In genomic region chr17:82292251-82293154, GRCh38 we compare ENCODE assay signal across 8 cellular contexts. TPM values are rescaled to one million over a fixed set of nuclear protein-coding genes. Genes with fewer than 3 reads are reported as not detected.
DNase-seq lines count a peak whose midpoint lies in the region; ATAC-seq and TF ChIP-seq lines count a peak whose summit lies in the region.

No MANE protein-coding gene starts in this region.

- intact Hi-C loops in CD4-positive, alpha-beta T cell (cut with DNase I, micrococcal nuclease), result loop anchor here (1.0 to 10.0 kb wide), 4 partner anchors 19 to 258 kb away; partner anchors contain the start of genes CSNK1D (in 1 of the 2), DCXR (in 1 of the 2) and RAC3 (in 1 of the 2)
- intact Hi-C loops in activated CD4-positive, alpha-beta memory T cell treated with anti-CD3 and anti-CD28 coated beads for 36 hours (cut with micrococcal nuclease), result loop anchor here (1.0 kb wide), 1 partner anchor 19 kb away; the partner anchor contains the start of gene CSNK1D
- intact Hi-C loops in lower leg skin (cut with DNase I; ENCODE audit: low total_unique reads), result no loop called here

- POLR2A ChIA-PET in CD4-positive, alpha-beta T cell (lab: Charles Lee), result interaction anchor here (0.6 to 3.2 kb wide), 24 partner anchors 9 to 694 kb away, joined by 3 to 34 read pairs (median 4); partner anchors contain the start of genes CD7, CSNK1D, DCXR and DUS1L
- POLR2A ChIA-PET in activated CD4-positive, alpha-beta memory T cell treated with anti-CD3 and anti-CD28 coated beads for 36 hours (lab: Charles Lee), result interaction anchor here (0.6 to 2.9 kb wide), 13 partner anchors 10 to 194 kb away, joined by 3 to 21 read pairs (median 6); partner anchors contain the start of genes CD7, CSNK1D, FASN and SECTM1

- 5 to 13% methylated on average over 24 to 60 of the region's 86 CpGs for WGBS in lower leg skin, 2 donors

- no peaks in the 10 kb centered on the region for H3K27me3 Mint-ChIP-seq in CD4-positive, alpha-beta T cell
- H3K27me3 Mint-ChIP-seq in activated CD4-positive, alpha-beta memory T cell treated with anti-CD3 and anti-CD28 coated beads for 36 hours, result no peaks in the 10 kb centered on the region

- H3K4me3 ChIP-seq in lower leg skin (ENCODE audit: low read depth, poor library complexity, severe bottlenecking), result peak overlapping the region; percentile 76

- TF ChIP-seq POLR2A in lower leg skin (IDR thresholded peaks at IDR 0.05), result peak in 1 of 2 donors; percentile 91

- peak overlapping the region; percentile 93 for H3K4me3 Mint-ChIP-seq in CD4-positive, alpha-beta T cell
- H3K4me3 Mint-ChIP-seq in activated CD4-positive, alpha-beta memory T cell treated with anti-CD3 and anti-CD28 coated beads for 36 hours, result peak overlapping the region; percentile 82

- peak overlapping the region; percentile 95 for H3K27ac Mint-ChIP-seq in CD4-positive, alpha-beta T cell
- peak overlapping the region; percentile 87 for H3K27ac Mint-ChIP-seq in activated CD4-positive, alpha-beta memory T cell treated with anti-CD3 and anti-CD28 coated beads for 36 hours

- no peaks in the 10 kb centered on the region for H3K9me3 ChIP-seq in CD4-positive, alpha-beta T cell (ENCODE audit: control insufficient read depth, low read length)

- ATAC-seq in CD4-positive, alpha-beta T cell (ENCODE audit: poor library complexity), result peak; percentile 87
- peak; percentile 92 for ATAC-seq in GM19452 (IDR thresholded peaks at IDR 0.05; ENCODE audit: unreplicated experiment)
- ATAC-seq in HG03575 (IDR thresholded peaks at IDR 0.05; ENCODE audit: extremely low read depth, insufficient number of reproducible peaks, low FRiP score, unreplicated experiment), result peak; percentile 61

- no peak for TF ChIP-seq CTCF in CD4-positive, alpha-beta T cell (IDR thresholded peaks at IDR 0.05)
- TF ChIP-seq CTCF in lower leg skin (IDR thresholded peaks at IDR 0.05), result no peak

- no peaks in the 10 kb centered on the region for H3K27me3 ChIP-seq in CD4-positive, alpha-beta T cell (ENCODE audit: control insufficient read depth, insufficient read depth, low read length)

- peak overlapping the region; percentile 98 for H3K27ac ChIP-seq in CD4-positive, alpha-beta T cell (ENCODE audit: low read depth, low read length)

- peak; percentile 79 to 92 (median 88) for DNase-seq in CD4-positive, alpha-beta T cell
- peak; percentile 100 for DNase-seq in NCI-H82 (lab: John Stamatoyannopoulos, UW)
- peak; percentile 96 for DNase-seq in activated CD4-positive, alpha-beta memory T cell treated with anti-CD3 and anti-CD28 coated beads for 36 hours
- DNase-seq in ecto neural progenitor cell (ENCODE audit: low spot score), result peak; percentile 99
- peak; percentile 96 to 99 for DNase-seq in lower leg skin (ENCODE audit: low spot score in 2 of 2)
- peak; percentile 86 to 94 for DNase-seq in stimulated activated CD4-positive, alpha-beta T cell treated with anti-CD3 and anti-CD28 coated beads, Interleukin-4, amount 100 ng/mL, for 4 hours

- H3K9me3 Mint-ChIP-seq in CD4-positive, alpha-beta T cell, result no peaks in the 10 kb centered on the region
- H3K9me3 Mint-ChIP-seq in activated CD4-positive, alpha-beta memory T cell treated with anti-CD3 and anti-CD28 coated beads for 36 hours, result no peaks in the 10 kb centered on the region

- CTCF ChIA-PET in CD4-positive, alpha-beta T cell (lab: Charles Lee), result interaction anchor here (0.6 kb wide), 1 partner anchor 28 kb away, joined by 3 read pairs; no protein-coding TSS in a partner anchor
- CTCF ChIA-PET in activated CD4-positive, alpha-beta memory T cell treated with anti-CD3 and anti-CD28 coated beads for 36 hours (lab: Charles Lee), result interaction anchor here (0.6 to 1.7 kb wide), 7 partner anchors 9 to 132 kb away, joined by 3 to 5 read pairs (median 4); no protein-coding TSS in a partner anchor

- peaks cover 51% of the 10 kb centered on the region for H3K4me1 Mint-ChIP-seq in CD4-positive, alpha-beta T cell (ENCODE audit: low read depth)
- H3K4me1 Mint-ChIP-seq in activated CD4-positive, alpha-beta memory T cell treated with anti-CD3 and anti-CD28 coated beads for 36 hours (ENCODE audit: low read depth), result peaks cover 49% of the 10 kb centered on the region

- H3K36me3 Mint-ChIP-seq in CD4-positive, alpha-beta T cell (ENCODE audit: low read depth), result peaks cover 9% of the 10 kb centered on the region
- H3K36me3 Mint-ChIP-seq in activated CD4-positive, alpha-beta memory T cell treated with anti-CD3 and anti-CD28 coated beads for 36 hours, result peaks cover 20% of the 10 kb centered on the region

RNA-seq across cellular contexts. Expression of gene CSNK1D, which starts 19.0 kb away (rescaled TPM):
- 100 to 1,000 TPM; 277 to 286 TPM for total RNA-seq in CD4-positive, alpha-beta T cell
- total RNA-seq in activated CD4-positive, alpha-beta memory T cell treated with anti-CD3 and anti-CD28 coated beads for 36 hours, result 100 to 1,000 TPM; 110 to 111 TPM
- 10 to 100 TPM; 46.0 to 88.4 (median 56.4) TPM for total RNA-seq in lower leg skin

RNA-seq across cellular contexts. Expression of gene CD7, which starts 24.9 kb away (rescaled TPM):
- 100 to 1,000 TPM; 225 to 234 TPM for total RNA-seq in CD4-positive, alpha-beta T cell
- 100 to 1,000 TPM; 570 to 574 TPM for total RNA-seq in activated CD4-positive, alpha-beta memory T cell treated with anti-CD3 and anti-CD28 coated beads for 36 hours
- under 1 TPM in 2 of 4 donors, not detected in 2; 0.45 to 0.99 TPM for total RNA-seq in lower leg skin

RNA-seq across cellular contexts. Expression of gene SECTM1, which starts 41.1 kb away (rescaled TPM):
- 1 to 10 TPM; 2.1 to 3.1 TPM for total RNA-seq in CD4-positive, alpha-beta T cell
- total RNA-seq in activated CD4-positive, alpha-beta memory T cell treated with anti-CD3 and anti-CD28 coated beads for 36 hours, result 10 to 100 TPM; 12.2 to 12.7 TPM
- 10 to 100 TPM; 12.4 to 16.3 (median 14.5) TPM for total RNA-seq in lower leg skin

Comparison
In these comparisons a context has a peak if more than half of its experiments do, and no peak if none do; other contexts are left out.
1. Peak in every context shown above with its lines: DNase-seq, ATAC-seq, H3K4me3 ChIP-seq and H3K27ac ChIP-seq.
2. RNA of gene CD7, which starts 24.9 kb away (total RNA-seq): 570 to 574 TPM in activated CD4-positive, alpha-beta memory T cell treated with anti-CD3 and anti-CD28 coated beads for 36 hours and 225 to 234 TPM in CD4-positive, alpha-beta T cell; 0.45 to 0.99 TPM in lower leg skin; every median in the first group is over 100 times any median in the second.